Comparison of ENCODE assay signal across 1 cellular context in the genomic region with DNA sequence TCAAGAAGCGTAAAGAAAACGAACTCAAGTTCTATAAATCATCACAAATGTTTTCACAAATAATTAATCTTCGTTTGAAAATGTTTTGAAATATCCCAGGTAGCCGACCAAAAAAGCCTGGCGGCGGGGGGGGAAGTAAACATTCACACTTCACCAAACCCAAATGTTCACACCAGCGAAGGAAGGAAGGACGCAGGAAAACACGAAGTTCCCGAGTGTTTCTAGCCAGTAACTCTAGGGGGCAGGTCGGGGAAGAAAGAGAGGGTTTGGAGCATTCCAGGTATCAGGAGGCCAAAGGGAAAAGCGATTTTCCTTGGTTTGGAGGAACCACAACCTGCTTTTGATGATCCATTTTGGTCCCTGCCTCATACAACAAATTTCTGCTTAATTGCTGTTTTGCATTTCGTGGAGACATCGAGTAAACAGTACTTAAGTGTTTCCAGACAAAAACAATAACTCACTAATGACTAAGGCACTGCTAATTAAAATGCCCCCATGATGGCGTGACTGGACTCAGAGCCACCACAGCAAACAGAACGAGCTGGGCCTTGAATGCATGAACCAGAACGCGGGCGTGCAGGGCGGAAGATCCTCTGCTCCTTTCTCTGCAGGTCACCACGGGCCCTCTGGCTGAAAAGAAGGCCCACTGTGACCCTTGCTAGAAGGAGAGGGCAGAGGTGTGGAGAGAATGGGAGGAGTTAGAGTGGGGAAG.
TF ChIP-seq lines count a peak whose summit lies in the region.

No MANE protein-coding gene starts in this region.

TF ChIP-seq in SK-N-SH, 30 proteins besides CTCF, POLR2A, EP300 and RAD21 (continued from another document):
- TF ChIP-seq, protein P1, sequence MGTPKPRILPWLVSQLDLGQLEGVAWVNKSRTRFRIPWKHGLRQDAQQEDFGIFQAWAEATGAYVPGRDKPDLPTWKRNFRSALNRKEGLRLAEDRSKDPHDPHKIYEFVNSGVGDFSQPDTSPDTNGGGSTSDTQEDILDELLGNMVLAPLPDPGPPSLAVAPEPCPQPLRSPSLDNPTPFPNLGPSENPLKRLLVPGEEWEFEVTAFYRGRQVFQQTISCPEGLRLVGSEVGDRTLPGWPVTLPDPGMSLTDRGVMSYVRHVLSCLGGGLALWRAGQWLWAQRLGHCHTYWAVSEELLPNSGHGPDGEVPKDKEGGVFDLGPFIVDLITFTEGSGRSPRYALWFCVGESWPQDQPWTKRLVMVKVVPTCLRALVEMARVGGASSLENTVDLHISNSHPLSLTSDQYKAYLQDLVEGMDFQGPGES (IDR thresholded peaks at IDR 0.05; ENCODE audit: low read depth, low read length) = no peak
- TF ChIP-seq ELF1 (IDR thresholded peaks at IDR 0.05) = no peak
- no peak for TF ChIP-seq EZH2phosphoT487 (IDR thresholded peaks at IDR 0.05; ENCODE audit: borderline replicate concordance, low read depth)
- TF ChIP-seq FOXM1 (IDR thresholded peaks at IDR 0.05; ENCODE audit: low read depth) = no peak
- no peak for TF ChIP-seq RFX5 (IDR thresholded peaks at IDR 0.05; ENCODE audit: low read length)
- no peak for TF ChIP-seq MXI1 (IDR thresholded peaks at IDR 0.05; ENCODE audit: low read depth, low read length)
- TF ChIP-seq, protein P2, sequence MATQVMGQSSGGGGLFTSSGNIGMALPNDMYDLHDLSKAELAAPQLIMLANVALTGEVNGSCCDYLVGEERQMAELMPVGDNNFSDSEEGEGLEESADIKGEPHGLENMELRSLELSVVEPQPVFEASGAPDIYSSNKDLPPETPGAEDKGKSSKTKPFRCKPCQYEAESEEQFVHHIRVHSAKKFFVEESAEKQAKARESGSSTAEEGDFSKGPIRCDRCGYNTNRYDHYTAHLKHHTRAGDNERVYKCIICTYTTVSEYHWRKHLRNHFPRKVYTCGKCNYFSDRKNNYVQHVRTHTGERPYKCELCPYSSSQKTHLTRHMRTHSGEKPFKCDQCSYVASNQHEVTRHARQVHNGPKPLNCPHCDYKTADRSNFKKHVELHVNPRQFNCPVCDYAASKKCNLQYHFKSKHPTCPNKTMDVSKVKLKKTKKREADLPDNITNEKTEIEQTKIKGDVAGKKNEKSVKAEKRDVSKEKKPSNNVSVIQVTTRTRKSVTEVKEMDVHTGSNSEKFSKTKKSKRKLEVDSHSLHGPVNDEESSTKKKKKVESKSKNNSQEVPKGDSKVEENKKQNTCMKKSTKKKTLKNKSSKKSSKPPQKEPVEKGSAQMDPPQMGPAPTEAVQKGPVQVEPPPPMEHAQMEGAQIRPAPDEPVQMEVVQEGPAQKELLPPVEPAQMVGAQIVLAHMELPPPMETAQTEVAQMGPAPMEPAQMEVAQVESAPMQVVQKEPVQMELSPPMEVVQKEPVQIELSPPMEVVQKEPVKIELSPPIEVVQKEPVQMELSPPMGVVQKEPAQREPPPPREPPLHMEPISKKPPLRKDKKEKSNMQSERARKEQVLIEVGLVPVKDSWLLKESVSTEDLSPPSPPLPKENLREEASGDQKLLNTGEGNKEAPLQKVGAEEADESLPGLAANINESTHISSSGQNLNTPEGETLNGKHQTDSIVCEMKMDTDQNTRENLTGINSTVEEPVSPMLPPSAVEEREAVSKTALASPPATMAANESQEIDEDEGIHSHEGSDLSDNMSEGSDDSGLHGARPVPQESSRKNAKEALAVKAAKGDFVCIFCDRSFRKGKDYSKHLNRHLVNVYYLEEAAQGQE (IDR thresholded peaks at IDR 0.05; ENCODE audit: low read depth, low read length) = no peak
- no peak for TF ChIP-seq POLR2AphosphoS5 (IDR thresholded peaks at IDR 0.05; ENCODE audit: low read depth, low read length)
- no peak for TF ChIP-seq NRF1 (IDR thresholded peaks at IDR 0.05; ENCODE audit: low read depth, low read length)
- TF ChIP-seq, protein P3, sequence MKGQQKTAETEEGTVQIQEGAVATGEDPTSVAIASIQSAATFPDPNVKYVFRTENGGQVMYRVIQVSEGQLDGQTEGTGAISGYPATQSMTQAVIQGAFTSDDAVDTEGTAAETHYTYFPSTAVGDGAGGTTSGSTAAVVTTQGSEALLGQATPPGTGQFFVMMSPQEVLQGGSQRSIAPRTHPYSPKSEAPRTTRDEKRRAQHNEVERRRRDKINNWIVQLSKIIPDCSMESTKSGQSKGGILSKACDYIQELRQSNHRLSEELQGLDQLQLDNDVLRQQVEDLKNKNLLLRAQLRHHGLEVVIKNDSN (IDR thresholded peaks at IDR 0.05; ENCODE audit: borderline replicate concordance, low read depth) = no peak
- no peak for TF ChIP-seq RCOR1 (IDR thresholded peaks at IDR 0.05; ENCODE audit: low read length)
- no peak for TF ChIP-seq TEAD4 (IDR thresholded peaks at IDR 0.05; ENCODE audit: borderline replicate concordance, insufficient read depth)
- TF ChIP-seq, protein P4, sequence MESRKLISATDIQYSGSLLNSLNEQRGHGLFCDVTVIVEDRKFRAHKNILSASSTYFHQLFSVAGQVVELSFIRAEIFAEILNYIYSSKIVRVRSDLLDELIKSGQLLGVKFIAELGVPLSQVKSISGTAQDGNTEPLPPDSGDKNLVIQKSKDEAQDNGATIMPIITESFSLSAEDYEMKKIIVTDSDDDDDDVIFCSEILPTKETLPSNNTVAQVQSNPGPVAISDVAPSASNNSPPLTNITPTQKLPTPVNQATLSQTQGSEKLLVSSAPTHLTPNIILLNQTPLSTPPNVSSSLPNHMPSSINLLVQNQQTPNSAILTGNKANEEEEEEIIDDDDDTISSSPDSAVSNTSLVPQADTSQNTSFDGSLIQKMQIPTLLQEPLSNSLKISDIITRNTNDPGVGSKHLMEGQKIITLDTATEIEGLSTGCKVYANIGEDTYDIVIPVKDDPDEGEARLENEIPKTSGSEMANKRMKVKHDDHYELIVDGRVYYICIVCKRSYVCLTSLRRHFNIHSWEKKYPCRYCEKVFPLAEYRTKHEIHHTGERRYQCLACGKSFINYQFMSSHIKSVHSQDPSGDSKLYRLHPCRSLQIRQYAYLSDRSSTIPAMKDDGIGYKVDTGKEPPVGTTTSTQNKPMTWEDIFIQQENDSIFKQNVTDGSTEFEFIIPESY (IDR thresholded peaks at IDR 0.05; ENCODE audit: borderline replicate concordance, low read depth) = no peak
